In the genomic region with DNA sequence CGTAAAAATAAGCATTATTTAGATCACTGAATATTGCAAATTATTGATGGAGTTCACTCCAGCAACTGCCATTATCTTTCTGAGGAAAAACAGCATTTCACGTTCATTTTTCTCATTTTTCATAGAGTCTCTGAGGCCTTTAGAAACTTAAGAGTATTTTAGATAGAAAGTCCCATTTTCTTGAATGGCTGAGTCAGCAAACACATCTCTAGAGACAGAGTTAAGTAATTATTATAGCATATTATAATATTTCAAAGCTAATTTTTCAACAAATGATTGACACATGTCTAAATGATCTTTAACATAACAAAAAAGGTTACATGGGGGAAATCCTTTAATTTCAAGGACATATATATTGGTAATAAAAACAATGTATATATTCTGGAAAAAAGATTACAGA, we compare ENCODE assay signal across 3 cellular contexts.
TF ChIP-seq lines count a peak whose summit lies in the region.

No MANE protein-coding gene starts in this region.

TF ChIP-seq in HepG2, 621 proteins besides CTCF, POLR2A, EP300 and RAD21 (continues in another document):
- no peak for TF ChIP-seq HHEX (CRISPR knock-in tag; IDR thresholded peaks at IDR 0.05)
- peak; percentile 83 for TF ChIP-seq MAFF (IDR thresholded peaks at IDR 0.05; ENCODE audit: low read depth, low read length)
- no peak for TF ChIP-seq ISX (CRISPR knock-in tag; conservative IDR thresholded peaks at IDR 0.05)
- no peak for TF ChIP-seq NFKBIZ (CRISPR knock-in tag; IDR thresholded peaks at IDR 0.05)
- TF ChIP-seq, protein P1, sequence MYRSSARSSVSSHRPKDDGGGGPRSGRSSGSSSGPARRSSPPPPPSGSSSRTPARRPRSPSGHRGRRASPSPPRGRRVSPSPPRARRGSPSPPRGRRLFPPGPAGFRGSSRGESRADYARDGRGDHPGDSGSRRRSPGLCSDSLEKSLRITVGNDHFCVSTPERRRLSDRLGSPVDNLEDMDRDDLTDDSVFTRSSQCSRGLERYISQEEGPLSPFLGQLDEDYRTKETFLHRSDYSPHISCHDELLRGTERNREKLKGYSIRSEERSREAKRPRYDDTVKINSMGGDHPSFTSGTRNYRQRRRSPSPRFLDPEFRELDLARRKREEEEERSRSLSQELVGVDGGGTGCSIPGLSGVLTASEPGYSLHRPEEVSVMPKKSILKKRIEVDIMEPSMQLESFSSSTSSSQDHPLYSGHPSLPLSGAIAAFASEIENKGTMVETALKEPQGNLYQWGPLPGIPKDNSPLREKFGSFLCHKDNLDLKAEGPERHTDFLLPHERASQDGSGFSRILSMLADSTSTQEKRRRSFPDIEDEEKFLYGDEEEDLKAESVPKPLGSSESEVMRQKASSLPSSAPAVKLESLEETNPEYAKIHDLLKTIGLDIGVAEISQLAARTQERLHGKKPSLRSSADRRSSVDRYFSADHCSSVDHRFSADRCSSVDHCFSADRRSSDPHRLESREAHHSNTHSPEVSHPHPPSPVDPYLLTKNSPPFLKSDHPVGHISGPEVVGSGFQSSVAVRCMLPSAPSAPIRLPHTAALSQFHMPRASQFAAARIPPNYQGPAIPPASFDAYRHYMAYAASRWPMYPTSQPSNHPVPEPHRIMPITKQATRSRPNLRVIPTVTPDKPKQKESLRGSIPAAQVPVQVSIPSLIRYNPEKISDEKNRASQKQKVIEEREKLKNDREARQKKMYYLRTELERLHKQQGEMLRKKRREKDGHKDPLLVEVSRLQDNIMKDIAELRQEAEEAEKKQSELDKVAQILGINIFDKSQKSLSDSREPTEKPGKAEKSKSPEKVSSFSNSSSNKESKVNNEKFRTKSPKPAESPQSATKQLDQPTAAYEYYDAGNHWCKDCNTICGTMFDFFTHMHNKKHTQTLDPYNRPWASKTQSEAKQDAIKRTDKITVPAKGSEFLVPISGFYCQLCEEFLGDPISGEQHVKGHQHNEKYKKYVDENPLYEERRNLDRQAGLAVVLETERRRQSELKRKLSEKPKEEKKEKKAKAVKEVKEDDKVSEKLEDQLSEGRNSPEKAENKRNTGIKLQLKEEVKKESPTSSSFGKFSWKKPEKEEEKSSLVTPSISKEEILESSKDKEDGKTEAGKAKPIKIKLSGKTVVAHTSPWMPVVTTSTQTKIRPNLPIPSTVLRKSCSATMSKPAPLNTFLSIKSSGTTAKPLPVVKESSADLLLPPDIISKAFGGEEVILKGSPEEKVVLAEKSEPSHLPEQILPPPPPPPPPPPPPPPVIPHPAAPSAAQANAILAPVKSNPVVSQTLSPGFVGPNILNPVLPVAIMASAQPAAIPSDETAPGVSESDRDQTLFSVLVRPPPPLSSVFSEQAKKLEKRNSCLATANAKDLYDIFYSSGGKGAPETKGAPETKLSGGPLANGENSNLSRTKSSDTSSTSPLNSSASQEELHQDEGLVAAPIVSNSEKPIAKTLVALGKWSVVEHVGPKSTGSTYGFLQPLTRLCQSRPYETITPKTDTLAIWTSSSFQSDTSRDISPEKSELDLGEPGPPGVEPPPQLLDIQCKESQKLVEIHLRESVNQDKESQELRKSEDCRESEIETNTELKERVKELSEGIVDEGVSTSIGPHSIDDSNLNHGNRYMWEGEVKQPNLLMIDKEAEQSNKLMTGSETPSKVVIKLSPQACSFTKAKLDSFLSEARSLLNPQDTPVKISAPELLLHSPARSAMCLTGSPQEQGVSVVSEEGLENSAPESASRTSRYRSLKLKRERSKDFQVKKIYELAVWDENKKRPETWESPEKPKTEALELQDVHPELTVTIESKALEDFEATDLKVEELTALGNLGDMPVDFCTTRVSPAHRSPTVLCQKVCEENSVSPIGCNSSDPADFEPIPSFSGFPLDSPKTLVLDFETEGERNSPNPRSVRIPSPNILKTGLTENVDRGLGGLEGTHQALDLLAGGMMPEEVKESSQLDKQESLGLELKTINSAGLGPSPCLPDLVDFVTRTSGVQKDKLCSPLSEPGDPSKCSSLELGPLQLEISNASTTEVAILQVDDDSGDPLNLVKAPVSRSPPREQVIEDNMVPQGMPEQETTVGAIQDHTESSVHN (CRISPR knock-in tag; IDR thresholded peaks at IDR 0.05): no peak

TF ChIP-seq in HEK293T, 16 proteins besides CTCF, POLR2A, EP300 and RAD21:
- TF ChIP-seq ELF4 (IDR thresholded peaks at IDR 0.05): no peak
- no peak for TF ChIP-seq ARNT (IDR thresholded peaks at IDR 0.05)
- no peak for TF ChIP-seq SUZ12 (IDR thresholded peaks at IDR 0.05)
- TF ChIP-seq, protein P2, sequence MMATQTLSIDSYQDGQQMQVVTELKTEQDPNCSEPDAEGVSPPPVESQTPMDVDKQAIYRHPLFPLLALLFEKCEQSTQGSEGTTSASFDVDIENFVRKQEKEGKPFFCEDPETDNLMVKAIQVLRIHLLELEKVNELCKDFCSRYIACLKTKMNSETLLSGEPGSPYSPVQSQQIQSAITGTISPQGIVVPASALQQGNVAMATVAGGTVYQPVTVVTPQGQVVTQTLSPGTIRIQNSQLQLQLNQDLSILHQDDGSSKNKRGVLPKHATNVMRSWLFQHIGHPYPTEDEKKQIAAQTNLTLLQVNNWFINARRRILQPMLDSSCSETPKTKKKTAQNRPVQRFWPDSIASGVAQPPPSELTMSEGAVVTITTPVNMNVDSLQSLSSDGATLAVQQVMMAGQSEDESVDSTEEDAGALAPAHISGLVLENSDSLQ (IDR thresholded peaks at IDR 0.05): peak; percentile 24; the same call in 1 of the 2 replicates
- no peak for TF ChIP-seq L3MBTL2 (conservative IDR thresholded peaks at IDR 0.05)
- no peak for TF ChIP-seq TARDBP (IDR thresholded peaks at IDR 0.05)
- TF ChIP-seq FOXA1 (IDR thresholded peaks at IDR 0.05): no peak
- no peak for TF ChIP-seq FOXK2 (IDR thresholded peaks at IDR 0.05)
TF ChIP-seq in HEK293T: peak in this region for 1.

TF ChIP-seq in H1, 55 proteins besides CTCF, POLR2A, EP300 and RAD21:
- TF ChIP-seq RXRA (IDR thresholded peaks at IDR 0.05; ENCODE audit: insufficient read depth, low read depth, low read length) (no peak), MAFK (IDR thresholded peaks at IDR 0.05; ENCODE audit: low read depth, low read length) (peak; percentile 60; the same call in 1 of the 2 replicates)
